Comparison of ENCODE assay signal across 1 cellular context in genomic region chr5:177390363-177391300, GRCh38.
TF ChIP-seq lines count a peak whose summit lies in the region.

No MANE protein-coding gene starts in this region.

TF ChIP-seq in GM12878, 131 proteins besides CTCF, POLR2A, EP300 and RAD21 (continued from another document):
- TF ChIP-seq, protein P1, sequence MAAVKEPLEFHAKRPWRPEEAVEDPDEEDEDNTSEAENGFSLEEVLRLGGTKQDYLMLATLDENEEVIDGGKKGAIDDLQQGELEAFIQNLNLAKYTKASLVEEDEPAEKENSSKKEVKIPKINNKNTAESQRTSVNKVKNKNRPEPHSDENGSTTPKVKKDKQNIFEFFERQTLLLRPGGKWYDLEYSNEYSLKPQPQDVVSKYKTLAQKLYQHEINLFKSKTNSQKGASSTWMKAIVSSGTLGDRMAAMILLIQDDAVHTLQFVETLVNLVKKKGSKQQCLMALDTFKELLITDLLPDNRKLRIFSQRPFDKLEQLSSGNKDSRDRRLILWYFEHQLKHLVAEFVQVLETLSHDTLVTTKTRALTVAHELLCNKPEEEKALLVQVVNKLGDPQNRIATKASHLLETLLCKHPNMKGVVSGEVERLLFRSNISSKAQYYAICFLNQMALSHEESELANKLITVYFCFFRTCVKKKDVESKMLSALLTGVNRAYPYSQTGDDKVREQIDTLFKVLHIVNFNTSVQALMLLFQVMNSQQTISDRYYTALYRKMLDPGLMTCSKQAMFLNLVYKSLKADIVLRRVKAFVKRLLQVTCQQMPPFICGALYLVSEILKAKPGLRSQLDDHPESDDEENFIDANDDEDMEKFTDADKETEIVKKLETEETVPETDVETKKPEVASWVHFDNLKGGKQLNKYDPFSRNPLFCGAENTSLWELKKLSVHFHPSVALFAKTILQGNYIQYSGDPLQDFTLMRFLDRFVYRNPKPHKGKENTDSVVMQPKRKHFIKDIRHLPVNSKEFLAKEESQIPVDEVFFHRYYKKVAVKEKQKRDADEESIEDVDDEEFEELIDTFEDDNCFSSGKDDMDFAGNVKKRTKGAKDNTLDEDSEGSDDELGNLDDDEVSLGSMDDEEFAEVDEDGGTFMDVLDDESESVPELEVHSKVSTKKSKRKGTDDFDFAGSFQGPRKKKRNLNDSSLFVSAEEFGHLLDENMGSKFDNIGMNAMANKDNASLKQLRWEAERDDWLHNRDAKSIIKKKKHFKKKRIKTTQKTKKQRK (IDR thresholded peaks at IDR 0.05; ENCODE audit: low read depth, low read length) = no peak
- TF ChIP-seq POLR2AphosphoS2 (IDR thresholded peaks at IDR 0.05; ENCODE audit: low read depth, low read length) (no peak), MYC (IDR thresholded peaks at IDR 0.05; ENCODE audit: insufficient read depth, insufficient read length, insufficient replicate concordance, low read length, severe bottlenecking) (peak; percentile 44), LARP7 (IDR thresholded peaks at IDR 0.05) (no peak), IRF4 (IDR thresholded peaks at IDR 0.05; ENCODE audit: low read depth, low read length) (no peak), HSF1 (IDR thresholded peaks at IDR 0.05; ENCODE audit: low read depth, low read length) (no peak), NFIC (IDR thresholded peaks at IDR 0.05; ENCODE audit: low read depth, low read length) (no peak), PAX5 (IDR thresholded peaks at IDR 0.05; ENCODE audit: borderline replicate concordance, low read depth, low read length) (no peak), MTA2 (IDR thresholded peaks at IDR 0.05; ENCODE audit: low read depth) (no peak), SREBF1 (IDR thresholded peaks at IDR 0.05; ENCODE audit: low read length) (no peak), IKZF1 (conservative IDR thresholded peaks at IDR 0.05) (peak; percentile 21; the same call in 1 of the 2 replicates), NR2C2 (IDR thresholded peaks at IDR 0.05; ENCODE audit: borderline replicate concordance, control insufficient read depth, insufficient read length, low read depth) (no peak), ZSCAN29 (IDR thresholded peaks at IDR 0.05) (no peak), ZZZ3 (IDR thresholded peaks at IDR 0.05; ENCODE audit: control insufficient read depth, insufficient read length, low read depth) (no peak), CHD4 (IDR thresholded peaks at IDR 0.05) (no peak), MYB (IDR thresholded peaks at IDR 0.05; ENCODE audit: borderline replicate concordance, low read depth, low read length) (no peak), CREM (IDR thresholded peaks at IDR 0.05; ENCODE audit: low read depth) (no peak; the same call in 1 of the 2 replicates), SMAD1 (IDR thresholded peaks at IDR 0.05; ENCODE audit: low read depth, partially characterized antibody) (no peak), RBBP5 (conservative IDR thresholded peaks at IDR 0.05) (no peak), HDAC6 (IDR thresholded peaks at IDR 0.05; ENCODE audit: unreplicated experiment) (no peak), ZNF24 (IDR thresholded peaks at IDR 0.05) (no peak), ZBTB33 (IDR thresholded peaks at IDR 0.05) (peak; percentile 6; the same call in 1 of the 2 replicates)
- TF ChIP-seq, protein P2, sequence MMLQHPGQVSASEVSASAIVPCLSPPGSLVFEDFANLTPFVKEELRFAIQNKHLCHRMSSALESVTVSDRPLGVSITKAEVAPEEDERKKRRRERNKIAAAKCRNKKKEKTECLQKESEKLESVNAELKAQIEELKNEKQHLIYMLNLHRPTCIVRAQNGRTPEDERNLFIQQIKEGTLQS (IDR thresholded peaks at IDR 0.05; ENCODE audit: borderline replicate concordance, extremely low read depth, low read depth, low read length) = peak; percentile 45; the same call in 1 of the 2 replicates
- TF ChIP-seq, protein P3, sequence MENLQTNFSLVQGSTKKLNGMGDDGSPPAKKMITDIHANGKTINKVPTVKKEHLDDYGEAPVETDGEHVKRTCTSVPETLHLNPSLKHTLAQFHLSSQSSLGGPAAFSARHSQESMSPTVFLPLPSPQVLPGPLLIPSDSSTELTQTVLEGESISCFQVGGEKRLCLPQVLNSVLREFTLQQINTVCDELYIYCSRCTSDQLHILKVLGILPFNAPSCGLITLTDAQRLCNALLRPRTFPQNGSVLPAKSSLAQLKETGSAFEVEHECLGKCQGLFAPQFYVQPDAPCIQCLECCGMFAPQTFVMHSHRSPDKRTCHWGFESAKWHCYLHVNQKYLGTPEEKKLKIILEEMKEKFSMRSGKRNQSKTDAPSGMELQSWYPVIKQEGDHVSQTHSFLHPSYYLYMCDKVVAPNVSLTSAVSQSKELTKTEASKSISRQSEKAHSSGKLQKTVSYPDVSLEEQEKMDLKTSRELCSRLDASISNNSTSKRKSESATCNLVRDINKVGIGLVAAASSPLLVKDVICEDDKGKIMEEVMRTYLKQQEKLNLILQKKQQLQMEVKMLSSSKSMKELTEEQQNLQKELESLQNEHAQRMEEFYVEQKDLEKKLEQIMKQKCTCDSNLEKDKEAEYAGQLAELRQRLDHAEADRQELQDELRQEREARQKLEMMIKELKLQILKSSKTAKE (IDR thresholded peaks at IDR 0.05; ENCODE audit: low read depth, poor library complexity, severe bottlenecking) = no peak
- TF ChIP-seq, protein P4, sequence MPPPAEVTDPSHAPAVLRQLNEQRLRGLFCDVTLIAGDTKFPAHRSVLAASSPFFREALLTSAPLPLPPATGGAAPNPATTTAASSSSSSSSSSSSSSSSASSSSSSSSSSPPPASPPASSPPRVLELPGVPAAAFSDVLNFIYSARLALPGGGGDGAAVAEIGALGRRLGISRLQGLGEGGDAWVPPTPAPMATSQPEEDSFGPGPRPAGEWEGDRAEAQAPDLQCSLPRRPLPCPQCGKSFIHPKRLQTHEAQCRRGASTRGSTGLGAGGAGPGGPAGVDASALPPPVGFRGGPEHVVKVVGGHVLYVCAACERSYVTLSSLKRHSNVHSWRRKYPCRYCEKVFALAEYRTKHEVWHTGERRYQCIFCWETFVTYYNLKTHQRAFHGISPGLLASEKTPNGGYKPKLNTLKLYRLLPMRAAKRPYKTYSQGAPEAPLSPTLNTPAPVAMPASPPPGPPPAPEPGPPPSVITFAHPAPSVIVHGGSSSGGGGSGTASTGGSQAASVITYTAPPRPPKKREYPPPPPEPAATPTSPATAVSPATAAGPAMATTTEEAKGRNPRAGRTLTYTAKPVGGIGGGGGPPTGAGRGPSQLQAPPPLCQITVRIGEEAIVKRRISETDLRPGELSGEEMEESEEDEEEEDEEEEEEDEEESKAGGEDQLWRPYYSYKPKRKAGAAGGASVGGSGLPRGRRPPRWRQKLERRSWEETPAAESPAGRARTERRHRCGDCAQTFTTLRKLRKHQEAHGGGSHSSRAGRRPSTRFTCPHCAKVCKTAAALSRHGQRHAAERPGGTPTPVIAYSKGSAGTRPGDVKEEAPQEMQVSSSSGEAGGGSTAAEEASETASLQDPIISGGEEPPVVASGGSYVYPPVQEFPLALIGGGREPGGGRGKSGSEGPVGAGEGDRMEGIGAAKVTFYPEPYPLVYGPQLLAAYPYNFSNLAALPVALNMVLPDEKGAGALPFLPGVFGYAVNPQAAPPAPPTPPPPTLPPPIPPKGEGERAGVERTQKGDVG (CRISPR knock-in tag; IDR thresholded peaks at IDR 0.05) = no peak
- TF ChIP-seq, protein P5, sequence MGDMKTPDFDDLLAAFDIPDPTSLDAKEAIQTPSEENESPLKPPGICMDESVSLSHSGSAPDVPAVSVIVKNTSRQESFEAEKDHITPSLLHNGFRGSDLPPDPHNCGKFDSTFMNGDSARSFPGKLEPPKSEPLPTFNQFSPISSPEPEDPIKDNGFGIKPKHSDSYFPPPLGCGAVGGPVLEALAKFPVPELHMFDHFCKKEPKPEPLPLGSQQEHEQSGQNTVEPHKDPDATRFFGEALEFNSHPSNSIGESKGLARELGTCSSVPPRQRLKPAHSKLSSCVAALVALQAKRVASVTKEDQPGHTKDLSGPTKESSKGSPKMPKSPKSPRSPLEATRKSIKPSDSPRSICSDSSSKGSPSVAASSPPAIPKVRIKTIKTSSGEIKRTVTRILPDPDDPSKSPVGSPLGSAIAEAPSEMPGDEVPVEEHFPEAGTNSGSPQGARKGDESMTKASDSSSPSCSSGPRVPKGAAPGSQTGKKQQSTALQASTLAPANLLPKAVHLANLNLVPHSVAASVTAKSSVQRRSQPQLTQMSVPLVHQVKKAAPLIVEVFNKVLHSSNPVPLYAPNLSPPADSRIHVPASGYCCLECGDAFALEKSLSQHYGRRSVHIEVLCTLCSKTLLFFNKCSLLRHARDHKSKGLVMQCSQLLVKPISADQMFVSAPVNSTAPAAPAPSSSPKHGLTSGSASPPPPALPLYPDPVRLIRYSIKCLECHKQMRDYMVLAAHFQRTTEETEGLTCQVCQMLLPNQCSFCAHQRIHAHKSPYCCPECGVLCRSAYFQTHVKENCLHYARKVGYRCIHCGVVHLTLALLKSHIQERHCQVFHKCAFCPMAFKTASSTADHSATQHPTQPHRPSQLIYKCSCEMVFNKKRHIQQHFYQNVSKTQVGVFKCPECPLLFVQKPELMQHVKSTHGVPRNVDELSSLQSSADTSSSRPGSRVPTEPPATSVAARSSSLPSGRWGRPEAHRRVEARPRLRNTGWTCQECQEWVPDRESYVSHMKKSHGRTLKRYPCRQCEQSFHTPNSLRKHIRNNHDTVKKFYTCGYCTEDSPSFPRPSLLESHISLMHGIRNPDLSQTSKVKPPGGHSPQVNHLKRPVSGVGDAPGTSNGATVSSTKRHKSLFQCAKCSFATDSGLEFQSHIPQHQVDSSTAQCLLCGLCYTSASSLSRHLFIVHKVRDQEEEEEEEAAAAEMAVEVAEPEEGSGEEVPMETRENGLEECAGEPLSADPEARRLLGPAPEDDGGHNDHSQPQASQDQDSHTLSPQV (IDR thresholded peaks at IDR 0.05) = no peak
